16 cellular contexts compared by ENCODE assay signal in genomic region chr2:15230599-15231192, GRCh38.
DNase-seq lines count a peak whose midpoint lies in the region; ATAC-seq, FAIRE-seq and TF ChIP-seq lines count a peak whose summit lies in the region.
"Had no signal": no experiment of that assay in that cellular context is flagged by ENCODE, and none has a peak within 500 bp of the region (broad histone marks: within the 10 kb centered on the region; RNA-seq: fewer than 3 reads in every experiment).

No MANE protein-coding gene starts in this region.

- H3K9ac ChIP-seq in K562 (ENCODE audit: insufficient read depth in 1 of 2, low read depth in 2 of 2, low read length in 2 of 2) (no peak overlapping the region), neural cell (ENCODE audit: low read length) (no peak overlapping the region), colonic mucosa (ENCODE audit: low read depth in 2 of 2, low read length in 2 of 2) (no peak overlapping the region)
- H3K9ac ChIP-seq: BLaER1 treated with 17β-estradiol and CSF1 and Interleukin-3, amounts not matched to agents 10 nM and 100 nM; GM23248 had no signal

- no peaks in the 10 kb centered on the region for H4K20me1 ChIP-seq in K562 (replicated peaks; ENCODE audit: control insufficient read depth, insufficient read depth, low read length)
- no peaks in the 10 kb centered on the region for H4K20me1 ChIP-seq in neural cell (ENCODE audit: insufficient read depth)

- H3K9me1 ChIP-seq in K562 (ENCODE audit: control insufficient read depth, insufficient read depth, low read length), result peaks cover 3% of the 10 kb centered on the region

- TF ChIP-seq EP300 in A549 (IDR thresholded peaks at IDR 0.05) (no peak), K562 (IDR thresholded peaks at IDR 0.05; ENCODE audit: low read length) (no peak), neural cell (conservative IDR thresholded peaks at IDR 0.05; ENCODE audit: poor library complexity, severe bottlenecking) (peak; percentile 11)

- in situ Hi-C loops in K562 (cut with MboI), result no loop called here

- intact Hi-C loops in K562 (cut with micrococcal nuclease) (no loop called here), upper lobe of right lung (cut with DNase I) (no loop called here), colonic mucosa (cut with DNase I) (no loop called here)

- no peaks in the 10 kb centered on the region for H3K4me1 ChIP-seq in A549
- H3K4me1 ChIP-seq in K562 (replicated peaks in 1 of 2; ENCODE audit: control insufficient read depth in 2 of 2, insufficient read depth in 2 of 2, low read length in 2 of 2), result no peaks in the 10 kb centered on the region
- no peaks in the 10 kb centered on the region for H3K4me1 ChIP-seq in upper lobe of right lung
- no peaks in the 10 kb centered on the region for H3K4me1 ChIP-seq in colonic mucosa

- POLR2A ChIA-PET in A549 (lab: Yijun Ruan, JAX), result no interaction called here
- POLR2A ChIA-PET in K562 (lab: Yijun Ruan, JAX), result interaction anchor here (0.7 kb wide), 1 partner anchor 185 kb away, joined by 3 read pairs; no protein-coding TSS in a partner anchor

- H3K36me3 Mint-ChIP-seq in osteocyte (ENCODE audit: unreplicated experiment), result peaks cover 27% of the 10 kb centered on the region

- ATAC-seq in A549 (peak; percentile 54 to 55; a peak in 5 of 6 replicates), K562 (peak; percentile 68), upper lobe of right lung (peak; percentile 27), HG02763 (IDR thresholded peaks at IDR 0.05; ENCODE audit: unreplicated experiment) (no peak)

- H3K36me3 ChIP-seq in K562 (ENCODE audit: control insufficient read depth, insufficient read depth, low read length) (peaks cover 75% of the 10 kb centered on the region), neural cell (ENCODE audit: insufficient read depth, low read length) (peaks cover 3% of the 10 kb centered on the region), upper lobe of right lung (peaks cover 19% of the 10 kb centered on the region), colonic mucosa (no peaks in the 10 kb centered on the region)

- H2AFZ ChIP-seq in K562 (ENCODE audit: low read depth, low read length) (no peak overlapping the region), neural cell (ENCODE audit: low read depth, low read length) (no peak overlapping the region)
- H2AFZ ChIP-seq: GM23248 had no signal

- WGBS in A549 (ENCODE audit: missing lambda C conversion rate), result 91% methylated on average over 7 of the region's 7 CpGs
- 82% methylated on average over 7 of the region's 7 CpGs for WGBS in K562 (ENCODE audit: insufficient coverage, low coverage, missing lambda C conversion rate)

- TF ChIP-seq POLR2A in A549 (IDR thresholded peaks at IDR 0.05; ENCODE audit: low read length) (no peak), K562 (conservative IDR thresholded peaks at IDR 0.05) (no peak)

- H3K4me1 Mint-ChIP-seq in osteocyte (ENCODE audit: unreplicated experiment), result no peaks in the 10 kb centered on the region
- H3K4me1 Mint-ChIP-seq: IgD-negative memory B cell had no signal

- H3K79me2 ChIP-seq in K562 (ENCODE audit: control insufficient read depth, insufficient read depth, low read length) (no peaks in the 10 kb centered on the region), neural cell (replicated peaks; ENCODE audit: insufficient read depth, low read length) (no peaks in the 10 kb centered on the region)

- H3K9me3 ChIP-seq in A549 (no peaks in the 10 kb centered on the region), K562 (replicated peaks; ENCODE audit: control insufficient read depth, insufficient read depth, low read depth, low read length) (no peaks in the 10 kb centered on the region), neural cell (ENCODE audit: low read length) (no peaks in the 10 kb centered on the region), upper lobe of right lung (no peaks in the 10 kb centered on the region), colonic mucosa (no peaks in the 10 kb centered on the region)

- DNase-seq in A549 (ENCODE audit: low read depth in 1 of 2, low spot score in 1 of 2), result no peak
- no peak for DNase-seq in K562 (ENCODE audit: extremely low read depth in 1 of 4, low spot score in 3 of 4)
- DNase-seq in upper lobe of right lung, result no peak
- DNase-seq in colonic mucosa, result no peak
- DNase-seq in osteocyte (ENCODE audit: extremely low spot score, unreplicated experiment), result no peak
- DNase-seq: 8988T; ACHN; CD4-positive, CD25-positive, alpha-beta regulatory T cell; DMS53; GF-D8; GM23248; H7 had no signal

- H3K4me3 ChIP-seq in A549, result no peak overlapping the region
- no peak overlapping the region for H3K4me3 ChIP-seq in K562
- no peak overlapping the region for H3K4me3 ChIP-seq in neural cell (ENCODE audit: low read length)
- H3K4me3 ChIP-seq in upper lobe of right lung, result no peak overlapping the region
- H3K4me3 ChIP-seq in colonic mucosa, result no peak overlapping the region
- H3K4me3 ChIP-seq: BLaER1 treated with 17β-estradiol and CSF1 and Interleukin-3, amounts not matched to agents 10 nM and 100 nM; GM23248 had no signal

- CTCF ChIA-PET in A549 (lab: Yijun Ruan, JAX), result interaction anchor here (0.6 kb wide), 1 partner anchor 98 kb away, joined by 3 read pairs; no protein-coding TSS in a partner anchor
- CTCF ChIA-PET in K562 (lab: Yijun Ruan, JAX; ENCODE audit: low intra/inter-chr PET ratio), result no interaction called here

- H3K4me3 Mint-ChIP-seq in osteocyte (ENCODE audit: unreplicated experiment), result no peak overlapping the region
- H3K4me3 Mint-ChIP-seq: CD4-positive, CD25-positive, alpha-beta regulatory T cell; IgD-negative memory B cell had no signal

- H3K9me2 ChIP-seq in neural cell (ENCODE audit: insufficient read depth, low read length), result no peaks in the 10 kb centered on the region

- H3K27me3 ChIP-seq in K562 (ENCODE audit: control insufficient read depth in 2 of 2, insufficient read depth in 2 of 2, low read length in 2 of 2) (no peaks in the 10 kb centered on the region), neural cell (ENCODE audit: insufficient read depth, low read depth, low read length) (no peaks in the 10 kb centered on the region), upper lobe of right lung (no peaks in the 10 kb centered on the region), colonic mucosa (no peaks in the 10 kb centered on the region)
- H3K27me3 ChIP-seq: BLaER1 treated with 17β-estradiol and CSF1 and Interleukin-3, amounts not matched to agents 10 nM and 100 nM had no signal

- peaks cover 16% of the 10 kb centered on the region for H3K9me3 Mint-ChIP-seq in osteocyte (ENCODE audit: unreplicated experiment)
- H3K9me3 Mint-ChIP-seq: CD4-positive, CD25-positive, alpha-beta regulatory T cell had no signal

- BruUV-seq in K562 (replicated peaks; lab: Mats Ljungman, UMichigan), result no TSS peak

- TF ChIP-seq RAD21 in A549 (conservative IDR thresholded peaks at IDR 0.05 in 1 of 2, IDR thresholded peaks at IDR 0.05 in 1 of 2) (no peak), K562 (CRISPR knock-in tag; conservative IDR thresholded peaks at IDR 0.05 in 1 of 2, IDR thresholded peaks at IDR 0.05 in 1 of 2) (no peak), neural cell (conservative IDR thresholded peaks at IDR 0.05) (no peak)

- no peak for FAIRE-seq in A549 (lab: Jason Lieb, UNC)
- FAIRE-seq in K562 (lab: Jason Lieb, UNC), result no peak

- H3K27ac ChIP-seq in A549 (no peak overlapping the region), K562 (ENCODE audit: extremely low read depth, low read depth, low read length) (no peak overlapping the region), neural cell (ENCODE audit: low read length) (peak overlapping the region; percentile 53), upper lobe of right lung (no peak overlapping the region), colonic mucosa (no peak overlapping the region)
- H3K27ac ChIP-seq: BLaER1 treated with 17β-estradiol and CSF1 and Interleukin-3, amounts not matched to agents 10 nM and 100 nM; GM23248 had no signal

- no peaks in the 10 kb centered on the region for H3F3A ChIP-seq in neural cell (ENCODE audit: insufficient read depth, low read length, poor library complexity, severe bottlenecking)

- H3K27me3 Mint-ChIP-seq in osteocyte (ENCODE audit: unreplicated experiment), result no peaks in the 10 kb centered on the region
- H3K27me3 Mint-ChIP-seq: CD4-positive, CD25-positive, alpha-beta regulatory T cell; IgD-negative memory B cell had no signal

- H3K4me2 ChIP-seq in A549 (no peak overlapping the region), K562 (ENCODE audit: insufficient read depth, low read length) (no peak overlapping the region), neural cell (ENCODE audit: low read length) (no peak overlapping the region)
- H3K4me2 ChIP-seq: BLaER1 treated with 17β-estradiol and CSF1 and Interleukin-3, amounts not matched to agents 10 nM and 100 nM had no signal

- H3K27ac Mint-ChIP-seq in osteocyte (ENCODE audit: unreplicated experiment), result no peak overlapping the region
- H3K27ac Mint-ChIP-seq: CD4-positive, CD25-positive, alpha-beta regulatory T cell; IgD-negative memory B cell had no signal

- TF ChIP-seq CTCF in A549 (IDR thresholded peaks at IDR 0.05), result no peak
- TF ChIP-seq CTCF in K562 (IDR thresholded peaks at IDR 0.05 in 2 of 3, conservative IDR thresholded peaks at IDR 0.05 in 1 of 3; ENCODE audit: insufficient read depth in 2 of 3, low read depth in 1 of 3, low read length in 3 of 3), result no peak
- no peak for TF ChIP-seq CTCF in neural cell (IDR thresholded peaks at IDR 0.05; ENCODE audit: poor library complexity, severe bottlenecking)
- TF ChIP-seq CTCF in upper lobe of right lung (IDR thresholded peaks at IDR 0.05), result no peak
- no peak for TF ChIP-seq CTCF in colonic mucosa (IDR thresholded peaks at IDR 0.05)
- no peak for TF ChIP-seq CTCF in osteocyte (IDR thresholded peaks at IDR 0.05)

TF ChIP-seq in A549, 52 proteins besides CTCF, POLR2A, EP300 and RAD21 (continues in another document):
- no peak for TF ChIP-seq KDM5A (IDR thresholded peaks at IDR 0.05)
- TF ChIP-seq MAFK (IDR thresholded peaks at IDR 0.05; ENCODE audit: partially characterized antibody), result no peak
- TF ChIP-seq TP53 (CRISPR knock-in tag; IDR thresholded peaks at IDR 0.05), result no peak

TF ChIP-seq in K562, 482 proteins besides CTCF, POLR2A, EP300 and RAD21 (continues in another document):
- TF ChIP-seq EGR1 (conservative IDR thresholded peaks at IDR 0.05) (no peak), MYC (IDR thresholded peaks at IDR 0.05; ENCODE audit: low read depth, low read length) (no peak), MYC (CRISPR knock-in tag; IDR thresholded peaks at IDR 0.05; ENCODE audit: borderline replicate concordance, low read depth) (no peak), ARNT (IDR thresholded peaks at IDR 0.05) (no peak), HLTF (IDR thresholded peaks at IDR 0.05) (no peak)

TF ChIP-seq in neural cell, 6 proteins besides CTCF, POLR2A, EP300 and RAD21 (continues in another document):
- TF ChIP-seq POLR2AphosphoS5 (IDR thresholded peaks at IDR 0.05), result no peak
